In the genomic region with DNA sequence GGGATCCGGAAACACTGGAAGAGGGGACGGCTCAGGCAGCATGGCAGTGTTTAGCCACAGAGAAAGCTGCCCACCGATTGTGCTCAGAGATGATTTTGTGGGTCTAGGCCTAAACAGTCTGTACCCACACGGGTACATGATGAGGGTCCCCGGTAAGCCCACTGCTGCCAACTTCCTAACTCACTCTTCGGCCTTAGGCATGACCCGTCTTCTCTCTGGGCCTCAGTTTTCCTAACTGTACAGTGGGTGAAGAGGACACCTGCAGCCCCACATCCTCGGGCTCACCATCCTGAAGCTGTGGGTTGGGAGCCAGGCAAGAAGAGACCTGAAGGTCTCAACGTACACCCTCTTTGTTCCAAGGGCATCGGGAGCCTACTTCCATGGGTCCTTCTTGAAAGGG, we compare ENCODE assay signal across 1 cellular context.
TF ChIP-seq lines count a peak whose summit lies in the region.

No MANE protein-coding gene starts in this region.

TF ChIP-seq in HepG2, 621 proteins besides CTCF, POLR2A, EP300 and RAD21:
- TF ChIP-seq RBFOX2 (IDR thresholded peaks at IDR 0.05; ENCODE audit: low read depth, low read length) (peak; percentile 19; the same call in 1 of the 2 replicates), MTF1 (CRISPR knock-in tag; IDR thresholded peaks at IDR 0.05) (no peak), ZNF451 (CRISPR knock-in tag; IDR thresholded peaks at IDR 0.05) (peak; percentile 34; the same call in 1 of the 2 replicates), YY1 (IDR thresholded peaks at IDR 0.05; ENCODE audit: insufficient read depth, insufficient replicate concordance, low read depth, low read length) (no peak), KLF11 (CRISPR knock-in tag; IDR thresholded peaks at IDR 0.05) (no peak), ZNF180 (CRISPR knock-in tag; IDR thresholded peaks at IDR 0.05; ENCODE audit: borderline replicate concordance, low read depth) (no peak), ZMYM3 (CRISPR knock-in tag; IDR thresholded peaks at IDR 0.05) (peak; percentile 59; the same call in 1 of the 2 replicates), ZBTB20 (CRISPR knock-in tag; IDR thresholded peaks at IDR 0.05; ENCODE audit: borderline replicate concordance, low read depth) (no peak), MXI1 (IDR thresholded peaks at IDR 0.05; ENCODE audit: borderline replicate concordance, low read depth, low read length) (no peak), ZNF629 (CRISPR knock-in tag; conservative IDR thresholded peaks at IDR 0.05) (peak; percentile 92), ZNF292 (CRISPR knock-in tag; IDR thresholded peaks at IDR 0.05; ENCODE audit: borderline replicate concordance, low read depth) (no peak)
- TF ChIP-seq, protein P1, sequence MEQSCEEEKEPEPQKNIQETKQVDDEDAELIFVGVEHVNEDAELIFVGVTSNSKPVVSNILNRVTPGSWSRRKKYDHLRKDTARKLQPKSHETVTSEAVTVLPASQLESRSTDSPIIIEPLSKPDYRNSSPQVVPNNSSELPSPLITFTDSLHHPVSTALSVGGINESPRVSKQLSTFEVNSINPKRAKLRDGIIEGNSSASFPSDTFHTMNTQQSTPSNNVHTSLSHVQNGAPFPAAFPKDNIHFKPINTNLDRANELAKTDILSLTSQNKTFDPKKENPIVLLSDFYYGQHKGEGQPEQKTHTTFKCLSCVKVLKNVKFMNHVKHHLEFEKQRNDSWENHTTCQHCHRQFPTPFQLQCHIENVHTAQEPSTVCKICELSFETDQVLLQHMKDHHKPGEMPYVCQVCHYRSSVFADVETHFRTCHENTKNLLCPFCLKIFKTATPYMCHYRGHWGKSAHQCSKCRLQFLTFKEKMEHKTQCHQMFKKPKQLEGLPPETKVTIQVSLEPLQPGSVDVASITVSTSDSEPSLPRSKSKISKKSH (CRISPR knock-in tag; IDR thresholded peaks at IDR 0.05; ENCODE audit: borderline replicate concordance), result 0 out of 2 replicates have a peak, but pooled peaks have one; percentile 47
- TF ChIP-seq, protein P2, sequence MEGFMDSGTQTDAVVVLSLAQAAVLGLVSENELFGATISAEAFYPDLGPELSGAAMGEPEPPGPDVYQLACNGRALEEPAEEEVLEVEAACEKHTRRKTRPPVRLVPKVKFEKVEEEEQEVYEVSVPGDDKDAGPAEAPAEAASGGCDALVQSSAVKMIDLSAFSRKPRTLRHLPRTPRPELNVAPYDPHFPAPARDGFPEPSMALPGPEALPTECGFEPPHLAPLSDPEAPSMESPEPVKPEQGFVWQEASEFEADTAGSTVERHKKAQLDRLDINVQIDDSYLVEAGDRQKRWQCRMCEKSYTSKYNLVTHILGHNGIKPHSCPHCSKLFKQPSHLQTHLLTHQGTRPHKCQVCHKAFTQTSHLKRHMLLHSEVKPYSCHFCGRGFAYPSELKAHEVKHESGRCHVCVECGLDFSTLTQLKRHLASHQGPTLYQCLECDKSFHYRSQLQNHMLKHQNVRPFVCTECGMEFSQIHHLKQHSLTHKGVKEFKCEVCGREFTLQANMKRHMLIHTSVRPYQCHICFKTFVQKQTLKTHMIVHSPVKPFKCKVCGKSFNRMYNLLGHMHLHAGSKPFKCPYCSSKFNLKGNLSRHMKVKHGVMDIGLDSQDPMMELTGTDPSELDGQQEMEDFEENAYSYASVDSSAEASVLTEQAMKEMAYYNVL (CRISPR knock-in tag; IDR thresholded peaks at IDR 0.05; ENCODE audit: borderline replicate concordance), result no peak
